In the genomic region with DNA sequence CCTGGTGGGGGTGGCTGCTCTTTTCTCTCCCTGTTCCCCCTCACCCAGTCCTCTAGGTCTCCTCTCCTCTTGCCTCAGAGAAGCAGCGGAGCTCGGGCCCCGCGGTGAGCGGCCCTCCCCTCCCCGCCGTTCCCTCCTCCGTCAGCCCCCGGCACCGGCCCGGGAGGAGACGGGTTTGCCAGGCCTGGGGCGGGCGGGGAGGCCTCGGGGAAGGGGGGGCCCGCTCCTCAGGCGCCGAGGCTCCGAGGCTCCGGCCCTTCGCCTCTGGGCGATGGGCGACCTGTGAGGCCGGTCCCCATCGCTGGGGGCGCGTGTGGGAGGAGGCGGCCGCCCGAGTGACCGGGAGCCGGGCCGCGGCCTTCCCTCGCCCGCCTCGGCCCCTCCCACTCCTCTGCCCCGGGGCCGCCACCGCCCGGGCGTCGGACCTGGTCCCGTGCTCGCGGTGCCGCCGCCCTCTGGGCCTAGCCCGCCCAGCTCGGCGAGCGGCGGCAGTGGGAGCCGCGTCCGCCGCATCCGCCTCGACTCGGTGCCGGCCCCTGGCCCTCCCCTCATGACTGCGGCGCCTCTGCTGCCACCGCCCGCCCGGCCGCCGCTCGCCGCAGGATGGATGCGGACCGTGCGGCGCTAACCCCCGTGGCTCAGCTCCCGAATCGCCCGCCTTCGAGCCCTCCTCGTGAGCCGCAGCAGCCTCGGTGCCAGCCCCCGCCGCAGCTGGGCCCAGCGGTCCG, we compare ENCODE assay signal across 1 cellular context.
TF ChIP-seq lines count a peak whose summit lies in the region.

No MANE protein-coding gene starts in this region.

TF ChIP-seq in IMR-90, 13 proteins besides CTCF, POLR2A, EP300 and RAD21:
- TF ChIP-seq, protein P1, sequence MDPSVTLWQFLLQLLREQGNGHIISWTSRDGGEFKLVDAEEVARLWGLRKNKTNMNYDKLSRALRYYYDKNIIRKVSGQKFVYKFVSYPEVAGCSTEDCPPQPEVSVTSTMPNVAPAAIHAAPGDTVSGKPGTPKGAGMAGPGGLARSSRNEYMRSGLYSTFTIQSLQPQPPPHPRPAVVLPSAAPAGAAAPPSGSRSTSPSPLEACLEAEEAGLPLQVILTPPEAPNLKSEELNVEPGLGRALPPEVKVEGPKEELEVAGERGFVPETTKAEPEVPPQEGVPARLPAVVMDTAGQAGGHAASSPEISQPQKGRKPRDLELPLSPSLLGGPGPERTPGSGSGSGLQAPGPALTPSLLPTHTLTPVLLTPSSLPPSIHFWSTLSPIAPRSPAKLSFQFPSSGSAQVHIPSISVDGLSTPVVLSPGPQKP (IDR thresholded peaks at IDR 0.05; ENCODE audit: borderline replicate concordance, low read depth, low read length): no peak
- TF ChIP-seq MAZ (IDR thresholded peaks at IDR 0.05; ENCODE audit: borderline replicate concordance, low read depth, low read length) (0 out of 2 replicates have a peak, but pooled peaks have one; percentile 30), BHLHE40 (IDR thresholded peaks at IDR 0.05; ENCODE audit: low read depth, low read length) (peak; percentile 40), CEBPB (IDR thresholded peaks at IDR 0.05; ENCODE audit: low read depth, low read length) (no peak), MXI1 (IDR thresholded peaks at IDR 0.05; ENCODE audit: borderline replicate concordance, low read depth, low read length) (no peak)
